22 cellular contexts compared by ENCODE assay signal in genomic region chr1:198563578-198563977, GRCh38. TPM values are rescaled to one million over a fixed set of nuclear protein-coding genes. Genes with fewer than 3 reads are reported as not detected.
DNase-seq lines count a peak whose midpoint lies in the region; ATAC-seq and TF ChIP-seq lines count a peak whose summit lies in the region.
"Had no signal": no experiment of that assay in that cellular context is flagged by ENCODE, and none has a peak within 500 bp of the region (broad histone marks: within the 10 kb centered on the region; RNA-seq: fewer than 3 reads in every experiment).

No MANE protein-coding gene starts in this region.

- CTCF ChIA-PET in MCF 10A (lab: Yijun Ruan, JAX) = no interaction called here
- CTCF ChIA-PET in RWPE1 (lab: Yijun Ruan, JAX) = interaction anchor here (0.6 to 1.1 kb wide), 3 partner anchors 21 to 1340 kb away, joined by 3 to 5 read pairs (median 4); no protein-coding TSS in a partner anchor

- no peak overlapping the region for H3K4me3 Mint-ChIP-seq in MCF 10A (ENCODE audit: unreplicated experiment)
- H3K4me3 Mint-ChIP-seq: stimulated activated naive CD8-positive, alpha-beta T cell treated with anti-CD3 and anti-CD28 coated beads, Interleukin-15, Interleukin-2, amounts not matched to agents 100 ng/mL and 50 ng/mL, for 24 hours had no signal

- no peaks in the 10 kb centered on the region for H3K4me1 ChIP-seq in breast epithelium
- no peaks in the 10 kb centered on the region for H3K4me1 ChIP-seq in prostate gland (replicated peaks)
- H3K4me1 ChIP-seq: ascending aorta, upper lobe of right lung had no signal

- H3K9me3 ChIP-seq in breast epithelium = no peaks in the 10 kb centered on the region
- no peaks in the 10 kb centered on the region for H3K9me3 ChIP-seq in prostate gland
- H3K9me3 ChIP-seq: ascending aorta, upper lobe of right lung had no signal

- 37% methylated on average over 1 of the region's 1 CpG for WGBS in prostate gland

- POLR2A ChIA-PET in MCF 10A (lab: Yijun Ruan, JAX) (no interaction called here), RWPE1 (lab: Yijun Ruan, JAX; ENCODE audit: low non-redundant PET) (no interaction called here)

- no peaks in the 10 kb centered on the region for H3K9me3 Mint-ChIP-seq in MCF 10A (ENCODE audit: unreplicated experiment)

- TF ChIP-seq CTCF in MCF 10A (IDR thresholded peaks at IDR 0.05; ENCODE audit: unreplicated experiment) (no peak), breast epithelium (IDR thresholded peaks at IDR 0.05) (no peak), RWPE1 (conservative IDR thresholded peaks at IDR 0.05; ENCODE audit: low read depth) (no peak), fibroblast of mammary gland (conservative IDR thresholded peaks at IDR 0.05; ENCODE audit: control insufficient read depth, insufficient read depth, low read depth, low read length) (no peak), prostate gland (IDR thresholded peaks at IDR 0.05) (no peak)

- H3K4me3 ChIP-seq in breast epithelium (no peak overlapping the region), fibroblast of mammary gland (ENCODE audit: control insufficient read depth, low read depth, low read length) (no peak overlapping the region), prostate gland (no peak overlapping the region)
- H3K4me3 ChIP-seq: ascending aorta, upper lobe of right lung had no signal

- DNase-seq in MCF 10A (ENCODE audit: unreplicated experiment) = peak; percentile 14
- no peak for DNase-seq in breast epithelium (ENCODE audit: low spot score in 2 of 2)
- DNase-seq in RWPE1 (ENCODE audit: low spot score) = peak; percentile 72
- peak; percentile 11 for DNase-seq in fibroblast of mammary gland (ENCODE audit: low read depth)
- no peak for DNase-seq in epidermal melanocyte (ENCODE audit: insufficient read length, low spot score)
- DNase-seq in prostate gland (ENCODE audit: low spot score) = no peak
- DNase-seq: ACHN; activated CD8-positive, alpha-beta memory T cell treated with anti-CD3 and anti-CD28 coated beads, Interleukin-2, amount 50 U/mL, for 4 hours; activated naive CD4-positive, alpha-beta T cell treated with Interleukin-2 at 50 U/mL for 16 hours; CD4-positive, alpha-beta memory T cell; NCI-H187 treated with DMSO at 0.1 percent for 48 hours; NCI-H446; Right ventricle myocardium superior; stimulated activated CD4-positive, alpha-beta T cell treated with anti-CD3 and anti-CD28 coated beads, Interleukin-15, amount 100 ng/mL, for 24 hours; upper lobe of right lung had no signal

- H3K36me3 Mint-ChIP-seq in MCF 10A (ENCODE audit: insufficient read depth, unreplicated experiment) = no peaks in the 10 kb centered on the region

- no TSS peak for BruUV-seq in MCF 10A (replicated peaks; lab: Mats Ljungman, UMichigan)

- intact Hi-C loops in MCF 10A (cut with micrococcal nuclease) = no loop called here
- intact Hi-C loops in breast epithelium (cut with DNase I; ENCODE audit: low total_unique reads) = no loop called here
- intact Hi-C loops in prostate gland (cut with DNase I) = no loop called here

- no peaks in the 10 kb centered on the region for H3K36me3 ChIP-seq in breast epithelium
- H3K36me3 ChIP-seq in prostate gland = no peaks in the 10 kb centered on the region
- H3K36me3 ChIP-seq: ascending aorta, upper lobe of right lung had no signal

- peaks cover 19% of the 10 kb centered on the region for H3K4me1 Mint-ChIP-seq in MCF 10A (ENCODE audit: insufficient read depth, unreplicated experiment)

- no peak for TF ChIP-seq POLR2A in breast epithelium (IDR thresholded peaks at IDR 0.05)
- TF ChIP-seq POLR2A in prostate gland (IDR thresholded peaks at IDR 0.05) = no peak

- no peaks in the 10 kb centered on the region for H3K27me3 Mint-ChIP-seq in MCF 10A (ENCODE audit: insufficient read depth, unreplicated experiment)
- H3K27me3 Mint-ChIP-seq: CD4-positive, alpha-beta memory T cell; stimulated activated naive CD8-positive, alpha-beta T cell treated with anti-CD3 and anti-CD28 coated beads, Interleukin-15, Interleukin-2, amounts not matched to agents 100 ng/mL and 50 ng/mL, for 24 hours had no signal

- no peaks in the 10 kb centered on the region for H3K27me3 ChIP-seq in breast epithelium
- H3K27me3 ChIP-seq in prostate gland (replicated peaks; ENCODE audit: insufficient read depth) = no peaks in the 10 kb centered on the region
- H3K27me3 ChIP-seq: ascending aorta, upper lobe of right lung had no signal

- no peak overlapping the region for H3K27ac Mint-ChIP-seq in MCF 10A (ENCODE audit: low read depth, unreplicated experiment)
- H3K27ac Mint-ChIP-seq: stimulated activated naive CD8-positive, alpha-beta T cell treated with anti-CD3 and anti-CD28 coated beads, Interleukin-15, Interleukin-2, amounts not matched to agents 100 ng/mL and 50 ng/mL, for 24 hours had no signal

- ATAC-seq in GM21619 (IDR thresholded peaks at IDR 0.05; ENCODE audit: unreplicated experiment) (no peak), HG03108 (IDR thresholded peaks at IDR 0.05; ENCODE audit: unreplicated experiment) (no peak)
- ATAC-seq: esophagus mucosa, upper lobe of right lung had no signal

- H3K27ac ChIP-seq in breast epithelium (no peak overlapping the region), RWPE1 (no peak overlapping the region), prostate gland (no peak overlapping the region)
- H3K27ac ChIP-seq: ascending aorta, upper lobe of right lung had no signal

RNA-seq across cellular contexts. Expression of gene ATP6V1G3, which starts 23.1 kb away (rescaled TPM):
- total RNA-seq in MCF 10A (2022) = not detected in 2 replicates
- not detected for total RNA-seq in breast epithelium
- total RNA-seq in prostate gland = not detected
- total RNA-seq: ascending aorta; CD4-positive, alpha-beta memory T cell; Daoy; esophagus mucosa; glomerular endothelial cell; Right ventricle myocardium superior; upper lobe of right lung had no signal

Comparison
In these comparisons a context has a peak if more than half of its experiments do, and no peak if none do; other contexts are left out.
1. DNase-seq: peak in MCF 10A (single experiment), RWPE1 (single experiment) and fibroblast of mammary gland (single experiment); none in breast epithelium (0 of 2), epidermal melanocyte (single experiment) and prostate gland (single experiment).